Comparison of ENCODE assay signal across 21 cellular contexts in the genomic region with DNA sequence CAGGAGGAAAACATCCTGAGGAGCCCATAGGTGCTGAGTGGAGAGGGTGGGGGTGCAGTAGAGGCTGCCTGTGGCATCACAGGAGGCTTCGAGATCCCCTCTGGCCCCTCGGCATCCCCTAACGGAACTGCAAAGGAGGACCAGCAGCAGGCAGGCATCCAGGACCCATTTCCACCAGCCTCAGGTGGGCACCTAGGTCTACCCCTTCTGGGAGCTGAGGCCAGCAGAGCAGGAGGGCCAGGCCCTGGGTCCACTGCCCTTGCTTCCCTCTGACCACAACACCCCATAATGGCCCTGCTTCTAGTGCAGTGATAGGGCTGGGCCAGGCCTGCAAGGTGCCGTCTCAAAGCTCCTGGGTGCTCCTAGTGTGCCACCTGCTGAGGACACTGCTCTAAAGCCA.
DNase-seq lines count a peak whose midpoint lies in the region; ATAC-seq, FAIRE-seq and TF ChIP-seq lines count a peak whose summit lies in the region.
"Had no signal": no experiment of that assay in that cellular context is flagged by ENCODE, and none has a peak within 500 bp of the region (broad histone marks: within the 10 kb centered on the region; RNA-seq: fewer than 3 reads in every experiment).

No MANE protein-coding gene starts in this region.

- H3K27me3 Mint-ChIP-seq in CD14-positive monocyte (ENCODE audit: low read depth in 3 of 3) = peaks cover 0 to 9% (median 9%) of the 10 kb centered on the region in 3 donors

- H3K4me3 ChIP-seq in bronchial epithelial cell (ENCODE audit: low read depth, low read length) (no peak overlapping the region), suprapubic skin (no peak overlapping the region)
- H3K4me3 ChIP-seq: GM23338, HAP-1 had no signal

- no peak overlapping the region for H3K4me3 Mint-ChIP-seq in CD14-positive monocyte
- H3K4me3 Mint-ChIP-seq: CD4-positive, CD25-positive, alpha-beta regulatory T cell; CD8-positive, alpha-beta T cell; GM23338; HFFc6 had no signal

- no peak for TF ChIP-seq CTCF in bronchial epithelial cell (IDR thresholded peaks at IDR 0.05; ENCODE audit: insufficient read depth, low read length, severe bottlenecking)
- no peak for TF ChIP-seq CTCF in suprapubic skin (IDR thresholded peaks at IDR 0.05)
- TF ChIP-seq CTCF in CD14-positive monocyte (IDR thresholded peaks at IDR 0.05) = no peak

- TF ChIP-seq EP300 in suprapubic skin (IDR thresholded peaks at IDR 0.05) = no peak

- DNase-seq in bronchial epithelial cell (ENCODE audit: low read depth) = no peak
- peak; percentile 37 for DNase-seq in ecto neural progenitor cell (ENCODE audit: low spot score)
- peak; percentile 48 to 55 for DNase-seq in suprapubic skin (ENCODE audit: low spot score in 2 of 2)
- no peak for DNase-seq in CD14-positive monocyte (ENCODE audit: low spot score)
- no peak for DNase-seq in NK-92 treated with Interleukin-12 subunit alpha and Interleukin-12 subunit beta, amount 100 ng/mL, for 24 hours (lab: John Stamatoyannopoulos, UW)
- no peak for DNase-seq in NCI-H1694 (lab: John Stamatoyannopoulos, UW)
- DNase-seq: C1 segment of cervical spinal cord; Caco-2; CD4-positive, CD25-positive, alpha-beta regulatory T cell; CD8-positive, alpha-beta T cell; DMS153; DND-41; HFFc6 had no signal

- no peaks in the 10 kb centered on the region for H3K4me1 Mint-ChIP-seq in CD14-positive monocyte
- H3K4me1 Mint-ChIP-seq: CD4-positive, CD25-positive, alpha-beta regulatory T cell had no signal

- H3K4me1 ChIP-seq in suprapubic skin = no peaks in the 10 kb centered on the region
- H3K4me1 ChIP-seq: Caco-2, HAP-1 had no signal

- peak; percentile 13 for ATAC-seq in esophagus mucosa
- ATAC-seq in HG03139 (IDR thresholded peaks at IDR 0.05; ENCODE audit: unreplicated experiment) = no peak
- ATAC-seq: CD8-positive, alpha-beta T cell had no signal

- no peaks in the 10 kb centered on the region for H3K36me3 Mint-ChIP-seq in CD14-positive monocyte
- H3K36me3 Mint-ChIP-seq: CD4-positive, CD25-positive, alpha-beta regulatory T cell; CD8-positive, alpha-beta T cell had no signal

- WGBS in suprapubic skin = 53% methylated on average over 3 of the region's 4 CpGs

- no peak for TF ChIP-seq POLR2A in suprapubic skin (IDR thresholded peaks at IDR 0.05)

- H3K27ac ChIP-seq in suprapubic skin = no peak overlapping the region

- H3K27me3 ChIP-seq in bronchial epithelial cell (ENCODE audit: control insufficient read depth, insufficient read depth, low read length) (no peaks in the 10 kb centered on the region), suprapubic skin (peaks cover 58% of the 10 kb centered on the region)

- intact Hi-C loops in CD14-positive monocyte (cut with micrococcal nuclease) = no loop called here

- no peak overlapping the region for H3K27ac Mint-ChIP-seq in CD14-positive monocyte
- H3K27ac Mint-ChIP-seq: CD4-positive, CD25-positive, alpha-beta regulatory T cell; CD8-positive, alpha-beta T cell; GM23338; HFFc6 had no signal

- peaks cover 0 to 7% (median 0%) of the 10 kb centered on the region in 7 donors for H3K9me3 Mint-ChIP-seq in CD14-positive monocyte
- H3K9me3 Mint-ChIP-seq: CD4-positive, CD25-positive, alpha-beta regulatory T cell; CD8-positive, alpha-beta T cell; GM23338 had no signal

- H3K36me3 ChIP-seq in bronchial epithelial cell (ENCODE audit: control insufficient read depth, insufficient read depth, low read length) = no peaks in the 10 kb centered on the region
- no peaks in the 10 kb centered on the region for H3K36me3 ChIP-seq in suprapubic skin
- H3K36me3 ChIP-seq: HAP-1 had no signal

- peak; percentile 7 for FAIRE-seq in bronchial epithelial cell (lab: Jason Lieb, UNC)
- FAIRE-seq: G401.6, GM12892, GM19239, H54 had no signal

- no peaks in the 10 kb centered on the region for H3K9me3 ChIP-seq in suprapubic skin
- H3K9me3 ChIP-seq: Caco-2, HAP-1 had no signal

Comparison
In these comparisons a context has a peak if more than half of its experiments do, and no peak if none do; other contexts are left out.
1. DNase-seq: peak in ecto neural progenitor cell (single experiment) and suprapubic skin (2 of 2); none in bronchial epithelial cell (single experiment), CD14-positive monocyte (single experiment), NK-92 treated with Interleukin-12 subunit alpha and Interleukin-12 subunit beta, amount 100 ng/mL, for 24 hours (single experiment) and NCI-H1694 (single experiment).